ENCODE assay signal across 1 cellular context in genomic region chr12:58832-59231, GRCh38.
TF ChIP-seq lines count a peak whose summit lies in the region.

No MANE protein-coding gene starts in this region.

TF ChIP-seq in HEK293, 187 proteins besides CTCF, POLR2A, EP300 and RAD21 (continued from another document):
- TF ChIP-seq ZBTB6 (tag by site-specific recombination; IDR thresholded peaks at IDR 0.05) (no peak), YY2 (tag by site-specific recombination; IDR thresholded peaks at IDR 0.05) (no peak), ZNF341 (tag by site-specific recombination; IDR thresholded peaks at IDR 0.05; ENCODE audit: low read depth) (no peak), ZNF639 (tag by site-specific recombination; IDR thresholded peaks at IDR 0.05) (no peak), ZNF664 (tag by site-specific recombination; IDR thresholded peaks at IDR 0.05) (no peak), ZNF175 (tag by site-specific recombination; IDR thresholded peaks at IDR 0.05) (no peak), ZNF621 (tag by site-specific recombination; IDR thresholded peaks at IDR 0.05) (no peak), ZNF830 (tag by site-specific recombination; IDR thresholded peaks at IDR 0.05; ENCODE audit: low read depth) (no peak), EGR2 (tag by site-specific recombination; IDR thresholded peaks at IDR 0.05; ENCODE audit: low read depth) (no peak)
- TF ChIP-seq, protein P1, sequence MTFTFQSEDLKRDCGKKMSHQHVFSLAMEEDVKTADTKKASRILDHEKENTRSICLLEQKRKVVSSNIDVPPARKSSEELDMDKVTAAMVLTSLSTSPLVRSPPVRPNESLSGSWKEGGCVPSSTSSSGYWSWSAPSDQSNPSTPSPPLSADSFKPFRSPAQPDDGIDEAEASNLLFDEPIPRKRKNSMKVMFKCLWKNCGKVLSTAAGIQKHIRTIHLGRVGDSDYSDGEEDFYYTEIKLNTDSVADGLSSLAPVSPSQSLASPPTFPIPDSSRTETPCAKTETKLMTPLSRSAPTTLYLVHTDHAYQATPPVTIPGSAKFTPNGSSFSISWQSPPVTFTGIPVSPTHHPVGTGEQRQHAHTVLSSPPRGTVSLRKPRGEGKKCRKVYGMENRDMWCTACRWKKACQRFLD (tag by site-specific recombination; IDR thresholded peaks at IDR 0.05), result no peak
- TF ChIP-seq, protein P2, sequence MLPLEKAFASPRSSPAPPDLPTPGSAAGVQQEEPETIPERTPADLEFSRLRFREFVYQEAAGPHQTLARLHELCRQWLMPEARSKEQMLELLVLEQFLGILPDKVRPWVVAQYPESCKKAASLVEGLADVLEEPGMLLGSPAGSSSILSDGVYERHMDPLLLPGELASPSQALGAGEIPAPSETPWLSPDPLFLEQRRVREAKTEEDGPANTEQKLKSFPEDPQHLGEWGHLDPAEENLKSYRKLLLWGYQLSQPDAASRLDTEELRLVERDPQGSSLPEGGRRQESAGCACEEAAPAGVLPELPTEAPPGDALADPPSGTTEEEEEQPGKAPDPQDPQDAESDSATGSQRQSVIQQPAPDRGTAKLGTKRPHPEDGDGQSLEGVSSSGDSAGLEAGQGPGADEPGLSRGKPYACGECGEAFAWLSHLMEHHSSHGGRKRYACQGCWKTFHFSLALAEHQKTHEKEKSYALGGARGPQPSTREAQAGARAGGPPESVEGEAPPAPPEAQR (tag by site-specific recombination; IDR thresholded peaks at IDR 0.05), result no peak
- TF ChIP-seq, protein P3, sequence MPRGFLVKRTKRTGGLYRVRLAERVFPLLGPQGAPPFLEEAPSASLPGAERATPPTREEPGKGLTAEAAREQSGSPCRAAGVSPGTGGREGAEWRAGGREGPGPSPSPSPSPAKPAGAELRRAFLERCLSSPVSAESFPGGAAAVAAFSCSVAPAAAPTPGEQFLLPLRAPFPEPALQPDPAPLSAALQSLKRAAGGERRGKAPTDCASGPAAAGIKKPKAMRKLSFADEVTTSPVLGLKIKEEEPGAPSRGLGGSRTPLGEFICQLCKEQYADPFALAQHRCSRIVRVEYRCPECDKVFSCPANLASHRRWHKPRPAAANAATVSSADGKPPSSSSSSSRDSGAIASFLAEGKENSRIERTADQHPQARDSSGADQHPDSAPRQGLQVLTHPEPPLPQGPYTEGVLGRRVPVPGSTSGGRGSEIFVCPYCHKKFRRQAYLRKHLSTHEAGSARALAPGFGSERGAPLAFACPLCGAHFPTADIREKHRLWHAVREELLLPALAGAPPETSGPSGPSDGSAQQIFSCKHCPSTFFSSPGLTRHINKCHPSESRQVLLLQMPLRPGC (tag by site-specific recombination; IDR thresholded peaks at IDR 0.05), result no peak
